In the genomic region with DNA sequence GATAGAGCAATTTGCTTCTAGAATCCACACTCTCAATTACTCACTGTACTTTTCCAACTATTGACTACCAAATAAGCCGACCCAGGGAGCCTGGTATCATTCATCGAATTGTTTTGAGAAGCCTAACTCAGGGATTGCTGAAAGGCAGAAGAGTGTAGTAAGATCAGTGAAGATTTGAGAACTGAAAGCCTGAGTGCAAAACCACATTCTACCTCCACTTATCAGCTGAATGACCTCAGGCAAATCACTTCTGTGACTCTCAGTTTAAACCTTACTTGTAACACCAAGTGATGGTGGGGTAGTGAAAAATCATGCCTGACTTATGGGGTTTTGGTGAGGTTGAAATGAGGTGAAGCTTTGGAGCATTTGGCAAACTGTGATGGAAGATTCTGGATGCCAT, we compare ENCODE assay signal across 8 cellular contexts.
DNase-seq lines count a peak whose midpoint lies in the region; ATAC-seq, FAIRE-seq and TF ChIP-seq lines count a peak whose summit lies in the region.
"Had no signal": no experiment of that assay in that cellular context is flagged by ENCODE, and none has a peak within 500 bp of the region (broad histone marks: within the 10 kb centered on the region; RNA-seq: fewer than 3 reads in every experiment).

No MANE protein-coding gene starts in this region.

- peak overlapping the region; percentile 66; the same call in 1 of the 2 replicates for H3K4me3 ChIP-seq in OCI-LY3 (ENCODE audit: low read length)
- no peak overlapping the region for H3K4me3 ChIP-seq in ascending aorta
- H3K4me3 ChIP-seq: tibial artery had no signal

- H3K36me3 ChIP-seq in OCI-LY3 (replicated peaks; ENCODE audit: low read depth, low read length), result no peaks in the 10 kb centered on the region
- no peaks in the 10 kb centered on the region for H3K36me3 ChIP-seq in ascending aorta
- H3K36me3 ChIP-seq: tibial artery had no signal

- intact Hi-C loops in ascending aorta (cut with DNase I), result no loop called here

- H3K4me2 ChIP-seq in OCI-LY3 (ENCODE audit: low read length), result peak overlapping the region; percentile 80

- H3K79me2 ChIP-seq in OCI-LY3 (ENCODE audit: low read length), result no peaks in the 10 kb centered on the region

- H3K27me3 ChIP-seq in OCI-LY3 (ENCODE audit: low read depth, low read length) (peaks cover 63% of the 10 kb centered on the region), ascending aorta (no peaks in the 10 kb centered on the region)
- H3K27me3 ChIP-seq: tibial artery had no signal

- H3K4me1 Mint-ChIP-seq in stimulated activated effector memory CD8-positive, alpha-beta T cell treated with anti-CD3 and anti-CD28 coated beads, Interleukin-12 subunit alpha, Interleukin-12 subunit beta, amount 100 ng/mL, for 72 hours, result peaks cover 48% of the 10 kb centered on the region

- ATAC-seq in GM19043 (IDR thresholded peaks at IDR 0.05; ENCODE audit: low read depth, unreplicated experiment), result peak; percentile 74
- ATAC-seq in HG02798 (IDR thresholded peaks at IDR 0.05; ENCODE audit: poor library complexity, unreplicated experiment), result peak; percentile 93
- peak; percentile 84 for ATAC-seq in stimulated activated effector memory CD8-positive, alpha-beta T cell treated with anti-CD3 and anti-CD28 coated beads, Interleukin-12 subunit alpha, Interleukin-12 subunit beta, amount 100 ng/mL, for 72 hours

- H3K36me3 Mint-ChIP-seq in stimulated activated effector memory CD8-positive, alpha-beta T cell treated with anti-CD3 and anti-CD28 coated beads, Interleukin-12 subunit alpha, Interleukin-12 subunit beta, amount 100 ng/mL, for 72 hours, result no peaks in the 10 kb centered on the region

- peak overlapping the region; percentile 74 for H3K4me3 Mint-ChIP-seq in stimulated activated effector memory CD8-positive, alpha-beta T cell treated with anti-CD3 and anti-CD28 coated beads, Interleukin-12 subunit alpha, Interleukin-12 subunit beta, amount 100 ng/mL, for 72 hours

- TF ChIP-seq CTCF in OCI-LY3 (IDR thresholded peaks at IDR 0.05; ENCODE audit: low read depth, low read length), result no peak
- no peak for TF ChIP-seq CTCF in ascending aorta (IDR thresholded peaks at IDR 0.05)

- H4K20me1 ChIP-seq in OCI-LY3 (ENCODE audit: insufficient read depth, low read length), result peaks cover 47% of the 10 kb centered on the region

- FAIRE-seq in RCC 7860 (lab: Jason Lieb, UNC), result no peak

- H3K9me3 ChIP-seq in OCI-LY3 (ENCODE audit: insufficient read depth, low read length), result no peaks in the 10 kb centered on the region
- H3K9me3 ChIP-seq in ascending aorta, result no peaks in the 10 kb centered on the region
- H3K9me3 ChIP-seq: tibial artery had no signal

- no peak for DNase-seq in stimulated activated effector memory CD8-positive, alpha-beta T cell treated with anti-CD3 and anti-CD28 coated beads, Interleukin-12 subunit alpha, Interleukin-12 subunit beta, amount 100 ng/mL, for 72 hours (ENCODE audit: low spot score in 2 of 2)
- DNase-seq in ascending aorta (ENCODE audit: low spot score in 2 of 2) (no peak), RCC 7860 (ENCODE audit: low spot score) (no peak), hepatic stellate cell (ENCODE audit: low spot score) (no peak)

- H3K9me3 Mint-ChIP-seq in stimulated activated effector memory CD8-positive, alpha-beta T cell treated with anti-CD3 and anti-CD28 coated beads, Interleukin-12 subunit alpha, Interleukin-12 subunit beta, amount 100 ng/mL, for 72 hours, result no peaks in the 10 kb centered on the region

- H3K27ac ChIP-seq in OCI-LY3 (ENCODE audit: low read length), result peak overlapping the region; percentile 9; the same call in 1 of the 2 replicates
- H3K27ac ChIP-seq in ascending aorta, result no peak overlapping the region
- H3K27ac ChIP-seq: tibial artery had no signal

- no peak overlapping the region for H3K9ac ChIP-seq in OCI-LY3 (ENCODE audit: low read length)

- H2AFZ ChIP-seq in OCI-LY3 (ENCODE audit: low read depth, low read length), result no peak overlapping the region

- peaks cover 28% of the 10 kb centered on the region for H3K4me1 ChIP-seq in OCI-LY3 (ENCODE audit: low read length)
- peaks cover 0 to 10% of the 10 kb centered on the region in 2 donors for H3K4me1 ChIP-seq in ascending aorta

- no peak overlapping the region for H3K27ac Mint-ChIP-seq in stimulated activated effector memory CD8-positive, alpha-beta T cell treated with anti-CD3 and anti-CD28 coated beads, Interleukin-12 subunit alpha, Interleukin-12 subunit beta, amount 100 ng/mL, for 72 hours
